In genomic region chr22:38172016-38172431, GRCh38 we compare ENCODE assay signal across 10 cellular contexts. TPM values are rescaled to one million over a fixed set of nuclear protein-coding genes. Genes with fewer than 3 reads are reported as not detected.
DNase-seq lines count a peak whose midpoint lies in the region; ATAC-seq lines count a peak whose summit lies in the region.
"Had no signal": no experiment of that assay in that cellular context is flagged by ENCODE, and none has a peak within 500 bp of the region (broad histone marks: within the 10 kb centered on the region; RNA-seq: fewer than 3 reads in every experiment).

No MANE protein-coding gene starts in this region.

- H3K4me3 Mint-ChIP-seq in activated T-cell treated with anti-CD3 and anti-CD28 coated beads, Interleukin-2, amount 50 U/mL, for 72 hours = no peak overlapping the region

- peak overlapping the region; percentile 58 for H3K27ac Mint-ChIP-seq in activated T-cell treated with anti-CD3 and anti-CD28 coated beads, Interleukin-2, amount 50 U/mL, for 72 hours

- H3K9me3 Mint-ChIP-seq in activated T-cell treated with anti-CD3 and anti-CD28 coated beads, Interleukin-2, amount 50 U/mL, for 72 hours = no peaks in the 10 kb centered on the region

- intact Hi-C loops in left colon (cut with DNase I, micrococcal nuclease) = no loop called here

- peak overlapping the region; percentile 82 for H3K27ac ChIP-seq in temporal lobe (ENCODE audit: low read depth, low read length)

- H3K36me3 Mint-ChIP-seq in activated T-cell treated with anti-CD3 and anti-CD28 coated beads, Interleukin-2, amount 50 U/mL, for 72 hours (ENCODE audit: insufficient read depth in 2 of 2) = peaks cover 4% of the 10 kb centered on the region in 2 donors

- DNase-seq in activated T-cell treated with anti-CD3 and anti-CD28 coated beads, Interleukin-2, amount 50 U/mL, for 72 hours = no peak
- no peak for DNase-seq in activated T-cell treated with anti-CD3 and anti-CD28 coated beads for 4 hours
- peak; percentile 68 for DNase-seq in amniotic epithelial cell (ENCODE audit: low read depth)
- peak; percentile 5 to 18 for DNase-seq in left colon
- DNase-seq in stimulated activated CD4-positive, alpha-beta T cell treated with anti-CD3 and anti-CD28 coated beads, Interleukin-4, amount 100 ng/mL, for 1 hour = no peak
- no peak for DNase-seq in HuH-7.5 (ENCODE audit: low spot score)
- DNase-seq in T1000 (lab: John Stamatoyannopoulos, UW) = no peak
- DNase-seq: stimulated activated CD4-positive, alpha-beta T cell treated with anti-CD3 and anti-CD28 coated beads, Interleukin-15, amount 100 ng/mL, for 24 hours had no signal

- H3K4me1 Mint-ChIP-seq in activated T-cell treated with anti-CD3 and anti-CD28 coated beads, Interleukin-2, amount 50 U/mL, for 72 hours (ENCODE audit: low read depth) = peaks cover 43% of the 10 kb centered on the region

- H3K27me3 Mint-ChIP-seq in activated T-cell treated with anti-CD3 and anti-CD28 coated beads, Interleukin-2, amount 50 U/mL, for 72 hours (ENCODE audit: low read depth) = no peaks in the 10 kb centered on the region

- ATAC-seq in activated T-cell treated with anti-CD3 and anti-CD28 coated beads, Interleukin-2, amount 50 U/mL, for 72 hours (replicated peaks in 1 of 2) = no peak
- no peak for ATAC-seq in left colon
- ATAC-seq: HCT116 had no signal

RNA-seq across cellular contexts. Expression of gene PLA2G6, which starts 9.6 kb away (rescaled TPM):
- 100 to 1,000 TPM in 1 of 2 donors, 10 to 100 TPM in 1; 87.5 to 102 TPM for total RNA-seq in activated T-cell treated with anti-CD3 and anti-CD28 coated beads, Interleukin-2, amount 50 U/mL, for 72 hours
- total RNA-seq in left colon (10 to 100 TPM; 21.2 to 24.9 TPM), temporal lobe (20.9 TPM)

RNA-seq across cellular contexts. Expression of gene MAFF, which starts 29.8 kb away (rescaled TPM):
- total RNA-seq in activated T-cell treated with anti-CD3 and anti-CD28 coated beads, Interleukin-2, amount 50 U/mL, for 72 hours = 10 to 100 TPM; 15.6 to 20.3 TPM
- total RNA-seq in left colon (10 to 100 TPM; 18.0 to 22.2 TPM), temporal lobe (2.0 TPM)

Comparison
In these comparisons a context has a peak if more than half of its experiments do, and no peak if none do; other contexts are left out.
1. DNase-seq: peak in amniotic epithelial cell (single experiment) and left colon (2 of 2); none in activated T-cell treated with anti-CD3 and anti-CD28 coated beads, Interleukin-2, amount 50 U/mL, for 72 hours (0 of 2), activated T-cell treated with anti-CD3 and anti-CD28 coated beads for 4 hours (single experiment), stimulated activated CD4-positive, alpha-beta T cell treated with anti-CD3 and anti-CD28 coated beads, Interleukin-4, amount 100 ng/mL, for 1 hour (single experiment), HuH-7.5 (single experiment) and T1000 (single experiment).